Comparison of ENCODE assay signal across 9 cellular contexts in genomic region chr15:58473720-58474119, GRCh38. TPM values are rescaled to one million over a fixed set of nuclear protein-coding genes. Genes with fewer than 3 reads are reported as not detected.
DNase-seq lines count a peak whose midpoint lies in the region; ATAC-seq and TF ChIP-seq lines count a peak whose summit lies in the region.
"Had no signal": no experiment of that assay in that cellular context is flagged by ENCODE, and none has a peak within 500 bp of the region (broad histone marks: within the 10 kb centered on the region; RNA-seq: fewer than 3 reads in every experiment).

No MANE protein-coding gene starts in this region.

- peak overlapping the region; percentile 72; the same call in 1 of the 2 replicates for H3K27ac ChIP-seq in RWPE1
- H3K27ac ChIP-seq: parathyroid adenoma had no signal

- peak overlapping the region; percentile 63 for H3K4me3 Mint-ChIP-seq in activated CD8-positive, alpha-beta memory T cell treated with anti-CD3 and anti-CD28 coated beads, Interleukin-2, amount 10 ng/mL, durations not matched to agents 7 days and 5 days
- H3K4me3 Mint-ChIP-seq in stimulated activated naive CD8-positive, alpha-beta T cell treated with anti-CD3 and anti-CD28 coated beads, Interleukin-15, amount 100 ng/mL, for 72 hours: peak overlapping the region; percentile 66 to 79

- peak overlapping the region; percentile 94 for H3K27ac Mint-ChIP-seq in activated CD8-positive, alpha-beta memory T cell treated with anti-CD3 and anti-CD28 coated beads, Interleukin-2, amount 10 ng/mL, durations not matched to agents 7 days and 5 days
- peak overlapping the region; percentile 84 to 88 for H3K27ac Mint-ChIP-seq in stimulated activated naive CD8-positive, alpha-beta T cell treated with anti-CD3 and anti-CD28 coated beads, Interleukin-15, amount 100 ng/mL, for 72 hours

- H3K36me3 Mint-ChIP-seq in activated CD8-positive, alpha-beta memory T cell treated with anti-CD3 and anti-CD28 coated beads, Interleukin-2, amount 10 ng/mL, durations not matched to agents 7 days and 5 days: peaks cover 14% of the 10 kb centered on the region

- no peak for DNase-seq in activated CD8-positive, alpha-beta memory T cell treated with anti-CD3 and anti-CD28 coated beads, Interleukin-2, amount 10 ng/mL, durations not matched to agents 7 days and 5 days
- no peak for DNase-seq in activated CD8-positive, alpha-beta memory T cell treated with anti-CD3 and anti-CD28 coated beads, Interleukin-2, amount 50 U/mL, for 4 hours
- DNase-seq in RWPE1 (ENCODE audit: low spot score) (peak; percentile 79), epithelial cell of esophagus (ENCODE audit: low read depth) (peak; percentile 88), 8988T (no peak)
- peak; percentile 40 to 51 for DNase-seq in stimulated activated naive CD8-positive, alpha-beta T cell treated with anti-CD3 and anti-CD28 coated beads, Interleukin-15, amount 100 ng/mL, for 72 hours

- peak; percentile 24 for ATAC-seq in activated CD8-positive, alpha-beta memory T cell treated with anti-CD3 and anti-CD28 coated beads, Interleukin-2, amount 10 ng/mL, durations not matched to agents 7 days and 5 days
- peak; percentile 68 for ATAC-seq in stimulated activated naive CD8-positive, alpha-beta T cell treated with anti-CD3 and anti-CD28 coated beads, Interleukin-15, amount 100 ng/mL, for 72 hours
- no peak for ATAC-seq in GM19395 (IDR thresholded peaks at IDR 0.05; ENCODE audit: unreplicated experiment)
- no peak for ATAC-seq in HG03175 (IDR thresholded peaks at IDR 0.05; ENCODE audit: unreplicated experiment)

- no peak overlapping the region for H3K4me3 ChIP-seq in epithelial cell of esophagus (ENCODE audit: low read length)

- POLR2A ChIA-PET in RWPE1 (lab: Yijun Ruan, JAX; ENCODE audit: low non-redundant PET): no interaction called here

- CTCF ChIA-PET in activated CD8-positive, alpha-beta memory T cell treated with anti-CD3 and anti-CD28 coated beads, Interleukin-2, amount 10 ng/mL, durations not matched to agents 7 days and 5 days (lab: Charles Lee): interaction anchor here (1.1 to 2.9 kb wide), 5 partner anchors 10 to 14 kb away, joined by 3 to 10 read pairs (median 6); no protein-coding TSS in a partner anchor
- CTCF ChIA-PET in RWPE1 (lab: Yijun Ruan, JAX): no interaction called here

- peaks cover 77% of the 10 kb centered on the region for H3K4me1 Mint-ChIP-seq in activated CD8-positive, alpha-beta memory T cell treated with anti-CD3 and anti-CD28 coated beads, Interleukin-2, amount 10 ng/mL, durations not matched to agents 7 days and 5 days
- H3K4me1 Mint-ChIP-seq in stimulated activated naive CD8-positive, alpha-beta T cell treated with anti-CD3 and anti-CD28 coated beads, Interleukin-15, amount 100 ng/mL, for 72 hours: peaks cover 87% of the 10 kb centered on the region

- H3K9me3 Mint-ChIP-seq in activated CD8-positive, alpha-beta memory T cell treated with anti-CD3 and anti-CD28 coated beads, Interleukin-2, amount 10 ng/mL, durations not matched to agents 7 days and 5 days (ENCODE audit: low read depth): no peaks in the 10 kb centered on the region
- H3K9me3 Mint-ChIP-seq in stimulated activated naive CD8-positive, alpha-beta T cell treated with anti-CD3 and anti-CD28 coated beads, Interleukin-15, amount 100 ng/mL, for 72 hours: no peaks in the 10 kb centered on the region

- TF ChIP-seq CTCF in RWPE1 (conservative IDR thresholded peaks at IDR 0.05; ENCODE audit: low read depth): no peak
- no peak for TF ChIP-seq CTCF in epithelial cell of esophagus (IDR thresholded peaks at IDR 0.05; ENCODE audit: insufficient read depth, low read depth, low read length, missing control alignments)

- no peaks in the 10 kb centered on the region for H3K27me3 Mint-ChIP-seq in activated CD8-positive, alpha-beta memory T cell treated with anti-CD3 and anti-CD28 coated beads, Interleukin-2, amount 10 ng/mL, durations not matched to agents 7 days and 5 days
- H3K27me3 Mint-ChIP-seq in stimulated activated naive CD8-positive, alpha-beta T cell treated with anti-CD3 and anti-CD28 coated beads, Interleukin-15, amount 100 ng/mL, for 72 hours: no peaks in the 10 kb centered on the region

RNA-seq across cellular contexts. Expression of gene LIPC, which starts 41.9 kb away (rescaled TPM):
- 1 to 10 TPM; 5.3 to 9.0 TPM for total RNA-seq in activated CD8-positive, alpha-beta memory T cell treated with anti-CD3 and anti-CD28 coated beads, Interleukin-2, amount 10 ng/mL, durations not matched to agents 7 days and 5 days

Comparison
In these comparisons a context has a peak if more than half of its experiments do, and no peak if none do; other contexts are left out.
1. ATAC-seq: peak in activated CD8-positive, alpha-beta memory T cell treated with anti-CD3 and anti-CD28 coated beads, Interleukin-2, amount 10 ng/mL, durations not matched to agents 7 days and 5 days (single experiment) and stimulated activated naive CD8-positive, alpha-beta T cell treated with anti-CD3 and anti-CD28 coated beads, Interleukin-15, amount 100 ng/mL, for 72 hours (single experiment); none in GM19395 (single experiment) and HG03175 (single experiment).
2. DNase-seq: peak in RWPE1 (single experiment), epithelial cell of esophagus (single experiment) and stimulated activated naive CD8-positive, alpha-beta T cell treated with anti-CD3 and anti-CD28 coated beads, Interleukin-15, amount 100 ng/mL, for 72 hours (2 of 2); none in activated CD8-positive, alpha-beta memory T cell treated with anti-CD3 and anti-CD28 coated beads, Interleukin-2, amount 10 ng/mL, durations not matched to agents 7 days and 5 days (single experiment), activated CD8-positive, alpha-beta memory T cell treated with anti-CD3 and anti-CD28 coated beads, Interleukin-2, amount 50 U/mL, for 4 hours (single experiment) and 8988T (single experiment).